ENCODE assay signal across 9 cellular contexts in the genomic region with DNA sequence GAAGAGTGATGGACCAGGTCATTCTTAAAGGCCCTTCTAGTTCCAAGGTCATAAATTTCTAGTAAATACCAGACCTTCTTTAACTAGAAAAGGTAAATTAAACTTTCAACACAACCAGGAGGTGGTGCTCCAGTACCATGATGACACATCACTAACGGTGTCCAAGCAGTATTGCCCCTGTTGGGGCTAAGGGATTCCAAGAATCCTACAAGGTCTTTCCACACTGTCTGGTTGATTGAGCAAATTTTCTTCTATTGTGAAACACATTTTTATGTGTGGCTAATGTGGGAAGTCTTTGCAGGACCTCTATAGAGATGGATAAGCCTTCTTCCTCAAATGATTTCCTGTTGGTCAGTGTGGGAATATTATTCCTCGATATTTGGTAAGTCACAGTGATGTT.
DNase-seq lines count a peak whose midpoint lies in the region; ATAC-seq, FAIRE-seq and TF ChIP-seq lines count a peak whose summit lies in the region.
"Had no signal": no experiment of that assay in that cellular context is flagged by ENCODE, and none has a peak within 500 bp of the region (broad histone marks: within the 10 kb centered on the region; RNA-seq: fewer than 3 reads in every experiment).

No MANE protein-coding gene starts in this region.

- H3K36me3 ChIP-seq in adrenal gland (replicated peaks in 1 of 2) (no peaks in the 10 kb centered on the region), esophagus muscularis mucosa (no peaks in the 10 kb centered on the region)

- DNase-seq in A172 (ENCODE audit: low spot score) (peak; percentile 72), HS-27A (ENCODE audit: low read depth) (peak; percentile 48), adrenal gland (peak in 1 of 7 donors; percentile 3), iPS DF 4.7 (ENCODE audit: extremely low read depth, low spot score) (peak; percentile 58), GM19239 (ENCODE audit: insufficient read length, low spot score) (no peak), esophagus muscularis mucosa (ENCODE audit: extremely low spot score) (no peak), RPMI8226 (no peak)

- no peaks in the 10 kb centered on the region for H3K27me3 ChIP-seq in adrenal gland
- H3K27me3 ChIP-seq in esophagus muscularis mucosa: no peaks in the 10 kb centered on the region

- intact Hi-C loops in adrenal gland (cut with DNase I): no loop called here
- intact Hi-C loops in esophagus muscularis mucosa (cut with DNase I): no loop called here

- WGBS in adrenal gland, 4 donors: 32 to 59% (median 34%) methylated on average over 2 of the region's 2 CpGs
- 40% methylated on average over 2 of the region's 2 CpGs for WGBS in esophagus muscularis mucosa

- H3K4me3 ChIP-seq in adrenal gland: no peak overlapping the region
- H3K4me3 ChIP-seq in esophagus muscularis mucosa: no peak overlapping the region

- ATAC-seq in HG02884 (IDR thresholded peaks at IDR 0.05; ENCODE audit: unreplicated experiment): no peak

- peak in 4 of 6 experiments; percentile 12 to 32 (median 18) for TF ChIP-seq CTCF in adrenal gland (IDR thresholded peaks at IDR 0.05)
- TF ChIP-seq CTCF in esophagus muscularis mucosa (IDR thresholded peaks at IDR 0.05): no peak

- no peak for TF ChIP-seq EP300 in esophagus muscularis mucosa (IDR thresholded peaks at IDR 0.05)

- H3K4me1 ChIP-seq in adrenal gland (replicated peaks in 1 of 2): no peaks in the 10 kb centered on the region
- H3K4me1 ChIP-seq in esophagus muscularis mucosa: no peaks in the 10 kb centered on the region

- no peak for FAIRE-seq in GM19239 (lab: Jason Lieb, UNC)

- H3K27ac ChIP-seq in adrenal gland (no peak overlapping the region), esophagus muscularis mucosa (replicated peaks in 1 of 4) (no peak overlapping the region)
- H3K27ac ChIP-seq: epithelial cell of prostate had no signal

- no peaks in the 10 kb centered on the region for H3K9me3 ChIP-seq in adrenal gland (replicated peaks in 1 of 3)
- H3K9me3 ChIP-seq in esophagus muscularis mucosa: no peaks in the 10 kb centered on the region

- no peak for TF ChIP-seq POLR2A in adrenal gland (IDR thresholded peaks at IDR 0.05)
- no peak for TF ChIP-seq POLR2A in esophagus muscularis mucosa (IDR thresholded peaks at IDR 0.05; ENCODE audit: low read depth)

Comparison
In these comparisons a context has a peak if more than half of its experiments do, and no peak if none do; other contexts are left out.
1. DNase-seq: peak in A172 (single experiment), HS-27A (single experiment) and iPS DF 4.7 (single experiment); none in GM19239 (single experiment), esophagus muscularis mucosa (single experiment) and RPMI8226 (single experiment).
2. CTCF ChIP-seq: peak in adrenal gland (4 of 6); none in esophagus muscularis mucosa (0 of 3).